ENCODE assay signal across 8 cellular contexts in the genomic region with DNA sequence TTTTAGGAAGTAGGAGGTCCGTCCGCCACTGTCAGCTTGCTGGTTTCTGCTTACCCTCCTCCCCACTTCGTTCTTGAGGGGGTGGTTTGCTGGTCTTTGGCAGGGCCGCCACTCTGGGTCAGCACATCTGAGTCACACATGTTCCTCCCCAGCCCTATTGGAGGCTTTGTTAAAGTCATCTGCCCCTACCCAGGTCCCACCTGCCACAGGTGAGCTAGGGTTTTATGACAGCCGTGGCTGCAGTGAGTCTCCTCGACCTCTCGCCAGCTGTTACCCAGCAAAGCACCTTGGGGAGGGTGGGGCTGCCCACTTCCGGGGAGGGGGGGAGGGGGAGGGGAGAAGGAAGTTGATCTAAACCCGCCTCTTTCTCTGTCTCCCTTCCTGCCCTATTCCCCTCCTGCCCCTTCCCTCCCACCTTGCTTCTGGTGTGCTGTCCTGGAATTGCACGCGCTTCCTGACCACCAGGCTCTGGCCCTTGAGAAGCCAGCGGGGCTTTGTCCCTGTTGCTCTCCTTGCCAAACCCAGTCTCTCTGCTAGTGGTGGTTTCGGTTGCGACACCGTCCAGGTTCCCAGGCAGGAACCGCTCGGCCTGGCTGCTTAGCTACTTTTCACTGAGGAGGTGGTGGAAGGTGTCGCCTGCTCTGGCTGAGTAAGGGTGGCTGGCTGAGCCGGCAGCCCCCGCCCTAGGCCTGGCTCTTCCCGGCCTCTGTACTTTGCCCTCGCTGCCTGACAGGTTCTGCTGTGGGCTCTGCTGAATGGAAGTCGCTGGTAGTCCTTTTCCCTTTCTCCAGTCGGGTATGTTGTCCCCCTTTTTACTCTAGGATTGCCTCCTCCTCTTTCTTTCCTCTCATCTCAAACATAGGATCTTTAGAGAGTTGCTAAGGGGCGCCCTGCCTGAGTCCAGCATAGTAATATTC. TPM values are rescaled to one million over a fixed set of nuclear protein-coding genes. Genes with fewer than 3 reads are reported as not detected.
DNase-seq lines count a peak whose midpoint lies in the region; ATAC-seq and TF ChIP-seq lines count a peak whose summit lies in the region.

No MANE protein-coding gene starts in this region.

- ATAC-seq in GM19468 (IDR thresholded peaks at IDR 0.05; ENCODE audit: extremely low read depth, unreplicated experiment), result peak; percentile 33

- TF ChIP-seq CTCF in C4-2B (conservative IDR thresholded peaks at IDR 0.05) (no peak), brain microvascular endothelial cell (IDR thresholded peaks at IDR 0.05; ENCODE audit: low read depth, low read length, missing control alignments) (no peak)

- in situ Hi-C loops in brain microvascular endothelial cell (cut with HindIII; ENCODE audit: low pct_ligation_motif_present, low sequenced_read_pairs), result no loop called here

- no peak overlapping the region for H3K4me3 ChIP-seq in brain microvascular endothelial cell (ENCODE audit: low read depth, low read length)

- H3K27ac ChIP-seq in C4-2B (peak overlapping the region; percentile 64), brain microvascular endothelial cell (no peak overlapping the region)

- DNase-seq in LHCN-M2 (ENCODE audit: low read depth) (peak; percentile 8), UCSD-AML1 (lab: John Stamatoyannopoulos, UW; ENCODE audit: unreplicated experiment) (peak; percentile 63), brain microvascular endothelial cell (peak; percentile 46), left kidney (ENCODE audit: low read depth, low spot score) (peak; percentile 82), KG1 (lab: John Stamatoyannopoulos, UW) (no peak)
- DNase-seq in stimulated activated CD4-positive, alpha-beta T cell treated with anti-CD3 and anti-CD28 coated beads, Interleukin-4, amount 100 ng/mL, for 4 hours, result peak; percentile 51 to 57

- H3K36me3 ChIP-seq in brain microvascular endothelial cell (replicated peaks), result no peaks in the 10 kb centered on the region

- no peaks in the 10 kb centered on the region for H3K27me3 ChIP-seq in brain microvascular endothelial cell (replicated peaks)

RNA-seq across cellular contexts. Expression of a gene that starts 28.5 kb away (rescaled TPM):
- total RNA-seq in LHCN-M2 (2014; rRNA removed), result 0.23 and 0.58 TPM in 2 replicates
- polyA plus RNA-seq in LHCN-M2 (2012), result 0.26 TPM

RNA-seq across cellular contexts. Expression of a gene that starts 49.5 kb away (rescaled TPM):
- total RNA-seq in LHCN-M2 (2014; rRNA removed), result 14.6 and 16.4 TPM in 2 replicates
- polyA plus RNA-seq in LHCN-M2 (2012), result 13.5 TPM

RNA-seq across cellular contexts. Expression of a gene that starts 50.4 kb away (rescaled TPM):
- total RNA-seq in LHCN-M2 (2014; rRNA removed), result 17.6 and 18.3 TPM in 2 replicates
- 10.4 TPM for polyA plus RNA-seq in LHCN-M2 (2012)
